Comparison of ENCODE assay signal across 1 cellular context in genomic region chr1:111227875-111228747, GRCh38.
TF ChIP-seq lines count a peak whose summit lies in the region.

No MANE protein-coding gene starts in this region.

TF ChIP-seq in GM12878, 131 proteins besides CTCF, POLR2A, EP300 and RAD21 (continued from another document):
- TF ChIP-seq SREBF1 (IDR thresholded peaks at IDR 0.05; ENCODE audit: low read length) (no peak), CREB1 (IDR thresholded peaks at IDR 0.05; ENCODE audit: low read depth) (no peak), KDM1A (IDR thresholded peaks at IDR 0.05; ENCODE audit: borderline replicate concordance) (no peak), FOS (IDR thresholded peaks at IDR 0.05; ENCODE audit: borderline replicate concordance, extremely low read depth, insufficient read length) (no peak), BMI1 (IDR thresholded peaks at IDR 0.05; ENCODE audit: borderline replicate concordance) (no peak), ETV6 (conservative IDR thresholded peaks at IDR 0.05 in 1 of 2, IDR thresholded peaks at IDR 0.05 in 1 of 2; ENCODE audit: borderline replicate concordance in 1 of 2, low read depth in 1 of 2) (no peak), SKIL (IDR thresholded peaks at IDR 0.05; ENCODE audit: low read depth, poor library complexity, severe bottlenecking) (no peak), TCF12 (IDR thresholded peaks at IDR 0.05; ENCODE audit: low read depth, low read length) (no peak), CHD2 (IDR thresholded peaks at IDR 0.05; ENCODE audit: borderline replicate concordance, low read depth, low read length) (no peak)
TF ChIP-seq in GM12878: peak in this region for 0.
